In the genomic region with DNA sequence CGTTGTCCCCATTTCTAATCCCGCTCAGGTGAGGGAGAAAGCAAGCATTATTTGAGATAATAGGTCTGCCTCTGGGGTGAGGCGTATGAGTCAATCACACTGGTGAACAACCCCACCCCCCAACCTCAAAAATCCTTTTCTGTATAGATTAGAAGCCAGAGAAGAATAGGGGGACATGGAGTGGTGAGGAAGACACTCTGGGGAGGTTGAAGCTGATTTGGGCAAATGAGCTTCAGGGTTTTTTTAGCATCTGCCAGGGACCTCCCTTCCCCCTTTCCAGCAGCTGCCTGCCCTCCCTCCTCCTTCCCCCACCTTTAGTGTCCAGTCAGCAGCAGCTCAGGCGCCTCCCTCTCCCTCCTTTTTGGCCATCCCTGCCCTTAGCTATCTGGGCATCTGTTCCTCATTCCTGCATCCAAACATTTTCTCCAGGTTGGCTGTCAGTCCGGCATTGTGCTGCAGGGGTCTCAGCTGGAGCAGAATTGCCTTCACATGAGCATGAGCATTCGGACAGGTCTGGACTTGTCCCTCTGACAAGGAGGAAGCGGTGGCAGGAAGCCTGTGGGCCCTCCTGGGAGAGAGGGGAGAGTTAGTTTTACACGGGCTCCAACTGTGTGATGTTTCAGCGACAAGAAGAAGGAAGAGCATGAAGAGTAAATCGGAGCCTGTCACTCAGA, we compare ENCODE assay signal across 8 cellular contexts. TPM values are rescaled to one million over a fixed set of nuclear protein-coding genes. Genes with fewer than 3 reads are reported as not detected.
DNase-seq lines count a peak whose midpoint lies in the region; ATAC-seq, FAIRE-seq and TF ChIP-seq lines count a peak whose summit lies in the region.

No MANE protein-coding gene starts in this region.

- no peaks in the 10 kb centered on the region for H3K9me3 ChIP-seq in CD4-positive, CD25-positive, alpha-beta regulatory T cell (ENCODE audit: control insufficient read depth in 2 of 2, low read length in 2 of 2)
- no peaks in the 10 kb centered on the region for H3K9me3 ChIP-seq in SK-N-SH
- H3K9me3 ChIP-seq in gastroesophageal sphincter: no peaks in the 10 kb centered on the region

- WGBS in SK-N-SH (ENCODE audit: low lambda C conversion rate): 24% methylated on average over 10 of the region's 10 CpGs
- 44% methylated on average over 8 of the region's 10 CpGs; no CpG with 5 or more reads in 1 of the 2 donors for WGBS in gastroesophageal sphincter (ENCODE audit: low coverage in 1 of 2), 2 donors

- H3K79me2 ChIP-seq in SK-N-SH (ENCODE audit: insufficient read depth): no peaks in the 10 kb centered on the region

- H4K20me1 ChIP-seq in SK-N-SH (ENCODE audit: insufficient read depth): no peaks in the 10 kb centered on the region

- peak; percentile 61 for TF ChIP-seq RAD21 in SK-N-SH (IDR thresholded peaks at IDR 0.05; ENCODE audit: low read length)

- DNase-seq in CD4-positive, CD25-positive, alpha-beta regulatory T cell: peak in 1 of 3 donors; percentile 29
- DNase-seq in NCI-H1048 (lab: John Stamatoyannopoulos, UW): peak; percentile 46
- peak; percentile 71 for DNase-seq in SK-N-SH
- peak; percentile 68 for DNase-seq in pons (ENCODE audit: low spot score)
- no peak for DNase-seq in D721Med (ENCODE audit: insufficient read length, low spot score)
- DNase-seq in posterior vena cava (ENCODE audit: low spot score): no peak

- H3K36me3 ChIP-seq in CD4-positive, CD25-positive, alpha-beta regulatory T cell (ENCODE audit: control insufficient read depth, insufficient read depth, low read length): no peaks in the 10 kb centered on the region
- H3K36me3 ChIP-seq in SK-N-SH (replicated peaks in 1 of 2; ENCODE audit: control insufficient read depth in 1 of 2, insufficient read depth in 2 of 2, low read length in 1 of 2) (no peaks in the 10 kb centered on the region), gastroesophageal sphincter (no peaks in the 10 kb centered on the region)

- peak overlapping the region; percentile 75 for H3K4me3 ChIP-seq in CD4-positive, CD25-positive, alpha-beta regulatory T cell (ENCODE audit: low read depth, low read length)
- H3K4me3 ChIP-seq in SK-N-SH (ENCODE audit: low read depth in 2 of 2, low read length in 1 of 2) (peak overlapping the region; percentile 41 to 56), gastroesophageal sphincter (peak overlapping the region in 1 of 2 donors; percentile 38)

- peaks cover 31% of the 10 kb centered on the region for H3K4me1 ChIP-seq in CD4-positive, CD25-positive, alpha-beta regulatory T cell (ENCODE audit: control insufficient read depth, insufficient read depth, low read length, poor library complexity, severe bottlenecking)
- H3K4me1 ChIP-seq in SK-N-SH (ENCODE audit: control insufficient read depth in 1 of 2, insufficient read depth in 2 of 2, low read depth in 1 of 2, low read length in 1 of 2): peaks cover 14 to 22% of the 10 kb centered on the region in 2 experiments
- H3K4me1 ChIP-seq in gastroesophageal sphincter: peaks cover 6 to 42% (median 18%) of the 10 kb centered on the region in 3 donors

- H3F3A ChIP-seq in SK-N-SH (replicated peaks; ENCODE audit: insufficient read depth): peaks cover 3% of the 10 kb centered on the region

- POLR2A ChIA-PET in SK-N-SH (lab: Yijun Ruan, JAX): interaction anchor here (0.5 to 2.3 kb wide), 4 partner anchors 22 to 928 kb away, joined by 3 to 12 read pairs (median 5); no protein-coding TSS in a partner anchor

- H3K9ac ChIP-seq in SK-N-SH: peak overlapping the region; percentile 64

- no peak for TF ChIP-seq POLR2A in gastroesophageal sphincter (IDR thresholded peaks at IDR 0.05)

- no peaks in the 10 kb centered on the region for H3K27me3 ChIP-seq in CD4-positive, CD25-positive, alpha-beta regulatory T cell (ENCODE audit: control insufficient read depth, insufficient read depth, low read length)
- H3K27me3 ChIP-seq in SK-N-SH (ENCODE audit: insufficient read depth) (no peaks in the 10 kb centered on the region), gastroesophageal sphincter (no peaks in the 10 kb centered on the region)

- H3K27ac Mint-ChIP-seq in CD4-positive, CD25-positive, alpha-beta regulatory T cell: no peak overlapping the region

- no peaks in the 10 kb centered on the region for H3K27me3 Mint-ChIP-seq in CD4-positive, CD25-positive, alpha-beta regulatory T cell

- H3K9me2 ChIP-seq in SK-N-SH: no peaks in the 10 kb centered on the region

- peak overlapping the region; percentile 93 for H3K4me2 ChIP-seq in SK-N-SH

- no peak overlapping the region for H3K27ac ChIP-seq in CD4-positive, CD25-positive, alpha-beta regulatory T cell (ENCODE audit: insufficient read depth, low read length, poor library complexity, severe bottlenecking)
- peak overlapping the region; percentile 80 to 99 for H3K27ac ChIP-seq in SK-N-SH (ENCODE audit: low read depth in 2 of 2, low read length in 1 of 2)
- H3K27ac ChIP-seq in gastroesophageal sphincter: peak overlapping the region; percentile 64 to 80 (median 76)

- TF ChIP-seq EP300 in SK-N-SH (IDR thresholded peaks at IDR 0.05; ENCODE audit: borderline replicate concordance in 1 of 2, low read depth in 1 of 2, low read length in 1 of 2): peak in 1 of 2 experiments; percentile 46; a peak in 1 of 4 replicates
- no peak for TF ChIP-seq EP300 in gastroesophageal sphincter (IDR thresholded peaks at IDR 0.05)

- FAIRE-seq in D721Med (lab: Jason Lieb, UNC): no peak

- H3K4me1 Mint-ChIP-seq in CD4-positive, CD25-positive, alpha-beta regulatory T cell: peaks cover 5 to 23% (median 7%) of the 10 kb centered on the region in 4 donors

- H3K36me3 Mint-ChIP-seq in CD4-positive, CD25-positive, alpha-beta regulatory T cell: no peaks in the 10 kb centered on the region

- no peaks in the 10 kb centered on the region for H3K9me3 Mint-ChIP-seq in CD4-positive, CD25-positive, alpha-beta regulatory T cell

- CTCF ChIA-PET in SK-N-SH (lab: Yijun Ruan, JAX): interaction anchor here (0.7 to 3.6 kb wide), 15 partner anchors 11 to 304 kb away, joined by 3 to 11 read pairs (median 4); no protein-coding TSS in a partner anchor

- intact Hi-C loops in posterior vena cava (cut with DNase I): loop anchor here in 1 of 2 donors (10.0 kb wide), 1 partner anchor 106 kb away; no protein-coding TSS in a partner anchor

- TF ChIP-seq CTCF in SK-N-SH (IDR thresholded peaks at IDR 0.05) (no peak), gastroesophageal sphincter (IDR thresholded peaks at IDR 0.05) (no peak), D721Med (IDR thresholded peaks at IDR 0.05; ENCODE audit: insufficient read depth, missing control alignments) (no peak)

- no peak overlapping the region for H3K4me3 Mint-ChIP-seq in CD4-positive, CD25-positive, alpha-beta regulatory T cell

- ATAC-seq in CD4-positive, CD25-positive, alpha-beta regulatory T cell (ENCODE audit: low read depth in 2 of 2): no peak
- ATAC-seq in GM19324 (IDR thresholded peaks at IDR 0.05; ENCODE audit: low FRiP score, unreplicated experiment) (peak; percentile 59), gastroesophageal sphincter (no peak)

- peak overlapping the region; percentile 90 for H2AFZ ChIP-seq in SK-N-SH (ENCODE audit: low read depth)

TF ChIP-seq in SK-N-SH, 30 proteins besides CTCF, POLR2A, EP300 and RAD21 (continues in another document):
- TF ChIP-seq GATA2 (CRISPR knock-in tag; IDR thresholded peaks at IDR 0.05) (peak; percentile 78; the same call in 1 of the 2 replicates), RXRA (IDR thresholded peaks at IDR 0.05; ENCODE audit: borderline replicate concordance, low read depth) (no peak), JUND (IDR thresholded peaks at IDR 0.05) (no peak), EZH2phosphoT487 (IDR thresholded peaks at IDR 0.05; ENCODE audit: borderline replicate concordance, low read depth) (no peak), RCOR1 (IDR thresholded peaks at IDR 0.05; ENCODE audit: low read length) (peak; percentile 91)
- TF ChIP-seq, protein P1, sequence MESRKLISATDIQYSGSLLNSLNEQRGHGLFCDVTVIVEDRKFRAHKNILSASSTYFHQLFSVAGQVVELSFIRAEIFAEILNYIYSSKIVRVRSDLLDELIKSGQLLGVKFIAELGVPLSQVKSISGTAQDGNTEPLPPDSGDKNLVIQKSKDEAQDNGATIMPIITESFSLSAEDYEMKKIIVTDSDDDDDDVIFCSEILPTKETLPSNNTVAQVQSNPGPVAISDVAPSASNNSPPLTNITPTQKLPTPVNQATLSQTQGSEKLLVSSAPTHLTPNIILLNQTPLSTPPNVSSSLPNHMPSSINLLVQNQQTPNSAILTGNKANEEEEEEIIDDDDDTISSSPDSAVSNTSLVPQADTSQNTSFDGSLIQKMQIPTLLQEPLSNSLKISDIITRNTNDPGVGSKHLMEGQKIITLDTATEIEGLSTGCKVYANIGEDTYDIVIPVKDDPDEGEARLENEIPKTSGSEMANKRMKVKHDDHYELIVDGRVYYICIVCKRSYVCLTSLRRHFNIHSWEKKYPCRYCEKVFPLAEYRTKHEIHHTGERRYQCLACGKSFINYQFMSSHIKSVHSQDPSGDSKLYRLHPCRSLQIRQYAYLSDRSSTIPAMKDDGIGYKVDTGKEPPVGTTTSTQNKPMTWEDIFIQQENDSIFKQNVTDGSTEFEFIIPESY (IDR thresholded peaks at IDR 0.05; ENCODE audit: borderline replicate concordance, low read depth): no peak

RNA-seq across cellular contexts. Expression of a gene that starts 30.8 kb away (rescaled TPM):
- 0.10 TPM for total RNA-seq in CD4-positive, CD25-positive, alpha-beta regulatory T cell
- polyA plus RNA-seq in CD4-positive, CD25-positive, alpha-beta regulatory T cell: under 1 TPM in 2 of 4 donors, not detected in 2; 0.02 to 0.17 TPM
- polyA plus RNA-seq in SK-N-SH (2012; rRNA removed): 20.7 and 22.4 TPM in 2 replicates
- 23.2 and 25.5 TPM in 2 replicates for polyA plus RNA-seq in SK-N-SH (2012; cell fraction: cytosol; rRNA removed)
- 10.0 and 12.4 TPM in 2 replicates for polyA plus RNA-seq in SK-N-SH (2012; cell fraction: nucleus; rRNA removed)
- total RNA-seq in gastroesophageal sphincter: 100 to 1,000 TPM in 2 of 4 donors, 10 to 100 TPM in 2; 60.0 to 166 (median 101) TPM
- total RNA-seq in posterior vena cava: 100 to 1,000 TPM in 1 of 2 donors, 10 to 100 TPM in 1; 99.4 to 153 TPM

Comparison
In these comparisons a context has a peak if more than half of its experiments do, and no peak if none do; other contexts are left out.
1. DNase-seq: peak in NCI-H1048 (single experiment), SK-N-SH (single experiment) and pons (single experiment); none in D721Med (single experiment) and posterior vena cava (single experiment).
2. RNA of a gene that starts 30.8 kb away (total RNA-seq): 99.4 to 153 TPM in posterior vena cava and 60.0 to 166 TPM in gastroesophageal sphincter; 0.10 TPM in CD4-positive, CD25-positive, alpha-beta regulatory T cell (single experiment); every median in the first group is over 10 times any median in the second.